11 cellular contexts compared by ENCODE assay signal in the genomic region with DNA sequence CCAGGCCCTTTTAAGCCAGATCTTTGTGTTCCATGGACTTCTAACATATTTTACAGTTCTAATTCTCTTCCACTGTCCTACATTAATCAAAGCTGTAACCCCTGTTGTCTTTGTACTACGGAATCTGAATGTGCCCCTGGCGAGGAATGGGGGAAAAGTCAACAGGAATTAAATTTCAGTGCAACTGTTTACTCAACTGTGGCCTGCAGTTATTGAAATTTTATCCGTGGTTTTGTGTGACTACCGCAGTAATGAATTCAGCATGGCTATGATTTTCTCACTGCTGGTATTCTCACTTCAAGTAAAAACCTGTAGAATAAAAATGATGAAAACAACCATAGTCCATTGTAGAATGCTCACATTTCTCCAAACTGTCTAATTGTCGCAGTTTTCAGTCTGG.
DNase-seq lines count a peak whose midpoint lies in the region; ATAC-seq and TF ChIP-seq lines count a peak whose summit lies in the region.
"Had no signal": no experiment of that assay in that cellular context is flagged by ENCODE, and none has a peak within 500 bp of the region (broad histone marks: within the 10 kb centered on the region; RNA-seq: fewer than 3 reads in every experiment).

No MANE protein-coding gene starts in this region.

- peak overlapping the region; percentile 34 for H3K27ac Mint-ChIP-seq in activated T-cell treated with anti-CD3 and anti-CD28 coated beads, Interleukin-2, amount 50 U/mL, for 24 hours
- H3K27ac Mint-ChIP-seq in chondrocyte (ENCODE audit: unreplicated experiment): peak overlapping the region; percentile 88

- in situ Hi-C loops in gastrocnemius medialis (cut with MboI; ENCODE audit: low sequenced_read_pairs in 4 of 4): no loop called here

- DNase-seq in activated T-cell treated with anti-CD3 and anti-CD28 coated beads, Interleukin-2, amount 50 U/mL, for 24 hours: no peak
- DNase-seq in activated T-cell treated with anti-CD3 and anti-CD28 coated beads, Interleukin-2, amount 50 U/mL, for 1 hour: no peak
- DNase-seq in NCI-H2171 (lab: John Stamatoyannopoulos, UW) (peak; percentile 16), chondrocyte (ENCODE audit: low spot score) (no peak), gastrocnemius medialis (no peak), activated gamma-delta T cell (lab: John Stamatoyannopoulos, UW) (no peak), SW 1271 (lab: John Stamatoyannopoulos, UW) (no peak)
- DNase-seq: activated CD4-positive, CD25-positive, alpha-beta regulatory T cell treated with anti-CD3 and anti-CD28 coated beads, Interleukin-2, amount 50 U/mL, for 72 hours; activated naive CD4-positive, alpha-beta T cell treated with anti-CD3 and anti-CD28 coated beads, Interleukin-2, amount 50 U/mL, for 16 hours; NCI-H1105 treated with DMSO at 0.1 percent for 48 hours had no signal

- peak overlapping the region in 2 of 4 donors; percentile 4 to 43 for H3K27ac ChIP-seq in gastrocnemius medialis

- H3K27me3 Mint-ChIP-seq in activated T-cell treated with anti-CD3 and anti-CD28 coated beads, Interleukin-2, amount 50 U/mL, for 24 hours: no peaks in the 10 kb centered on the region
- no peaks in the 10 kb centered on the region for H3K27me3 Mint-ChIP-seq in chondrocyte (ENCODE audit: low read depth)

- H3K9me3 ChIP-seq in gastrocnemius medialis: no peaks in the 10 kb centered on the region

- ATAC-seq in gastrocnemius medialis (peak; percentile 52 to 75), HG02870 (IDR thresholded peaks at IDR 0.05; ENCODE audit: unreplicated experiment) (no peak)

- intact Hi-C loops in gastrocnemius medialis (cut with DNase I; ENCODE audit: low total_unique reads): no loop called here

- H3K4me1 Mint-ChIP-seq in activated T-cell treated with anti-CD3 and anti-CD28 coated beads, Interleukin-2, amount 50 U/mL, for 24 hours (ENCODE audit: low read depth): peaks cover 76% of the 10 kb centered on the region
- H3K4me1 Mint-ChIP-seq in chondrocyte (ENCODE audit: low read depth): peaks cover 57% of the 10 kb centered on the region

- peaks cover 82% of the 10 kb centered on the region for H3K36me3 Mint-ChIP-seq in activated T-cell treated with anti-CD3 and anti-CD28 coated beads, Interleukin-2, amount 50 U/mL, for 24 hours (ENCODE audit: low read depth)
- H3K36me3 Mint-ChIP-seq in chondrocyte (ENCODE audit: low read depth): peaks cover 10% of the 10 kb centered on the region

- H3K4me3 ChIP-seq in gastrocnemius medialis: no peak overlapping the region

- no peak overlapping the region for H3K4me3 Mint-ChIP-seq in activated T-cell treated with anti-CD3 and anti-CD28 coated beads, Interleukin-2, amount 50 U/mL, for 24 hours
- H3K4me3 Mint-ChIP-seq in chondrocyte (ENCODE audit: unreplicated experiment): peak overlapping the region; percentile 1

- no peaks in the 10 kb centered on the region for H3K36me3 ChIP-seq in gastrocnemius medialis

- H3K27me3 ChIP-seq in gastrocnemius medialis: no peaks in the 10 kb centered on the region

- TF ChIP-seq CTCF in chondrocyte (IDR thresholded peaks at IDR 0.05) (peak; percentile 24), gastrocnemius medialis (IDR thresholded peaks at IDR 0.05 in 4 of 5, conservative IDR thresholded peaks at IDR 0.05 in 1 of 5) (no peak)

- no peak for TF ChIP-seq POLR2A in gastrocnemius medialis (IDR thresholded peaks at IDR 0.05)

- no peaks in the 10 kb centered on the region for H3K9me3 Mint-ChIP-seq in activated T-cell treated with anti-CD3 and anti-CD28 coated beads, Interleukin-2, amount 50 U/mL, for 24 hours
- no peaks in the 10 kb centered on the region for H3K9me3 Mint-ChIP-seq in chondrocyte (ENCODE audit: low read depth)

- H3K4me1 ChIP-seq in gastrocnemius medialis: peaks cover 6 to 24% of the 10 kb centered on the region in 2 donors
